ENCODE assay signal across 27 cellular contexts in genomic region chr2:18598848-18599484, GRCh38. TPM values are rescaled to one million over a fixed set of nuclear protein-coding genes. Genes with fewer than 3 reads are reported as not detected.
DNase-seq lines count a peak whose midpoint lies in the region; ATAC-seq, FAIRE-seq and TF ChIP-seq lines count a peak whose summit lies in the region.
"Had no signal": no experiment of that assay in that cellular context is flagged by ENCODE, and none has a peak within 500 bp of the region (broad histone marks: within the 10 kb centered on the region; RNA-seq: fewer than 3 reads in every experiment).

No MANE protein-coding gene starts in this region.

- no TSS peak for BruUV-seq in OCI-LY7 (replicated peaks; lab: Mats Ljungman, UMichigan)

- H3K27ac ChIP-seq in BLaER1 treated with 17β-estradiol and CSF1 and Interleukin-3, amounts not matched to agents 10 nM and 100 nM = peak overlapping the region in 5 of 11 experiments; percentile 3 to 41 (median 33); a peak in 5 of 22 replicates
- H3K27ac ChIP-seq in OCI-LY7 (ENCODE audit: low read depth, low read length, poor library complexity, severe bottlenecking) (no peak overlapping the region), heart left ventricle (peak overlapping the region in 8 of 12 donors; percentile 10 to 53 (median 41)), psoas muscle (peak overlapping the region; percentile 18)
- H3K27ac ChIP-seq: body of pancreas, suprapubic skin had no signal

- 42 to 56% (median 47%) methylated on average over 6 of the region's 6 CpGs for WGBS in heart left ventricle, 4 donors
- 26 to 38% (median 31%) methylated on average over 6 of the region's 6 CpGs for WGBS in psoas muscle, 3 donors

- intact Hi-C loops in OCI-LY7 (cut with micrococcal nuclease; ENCODE audit: unreplicated experiment) (no loop called here), heart left ventricle (cut with DNase I) (no loop called here), psoas muscle (cut with DNase I) (no loop called here)

- no peaks in the 10 kb centered on the region for H3K27me3 ChIP-seq in BLaER1 treated with 17β-estradiol and CSF1 and Interleukin-3, amounts not matched to agents 10 nM and 100 nM
- H3K27me3 ChIP-seq in heart left ventricle (no peaks in the 10 kb centered on the region), psoas muscle (ENCODE audit: insufficient read depth in 3 of 3, low read length in 2 of 3) (no peaks in the 10 kb centered on the region)
- H3K27me3 ChIP-seq: body of pancreas, suprapubic skin had no signal

- H3K4me3 ChIP-seq in BLaER1 treated with 17β-estradiol and CSF1 and Interleukin-3, amounts not matched to agents 10 nM and 100 nM = no peak overlapping the region
- no peak overlapping the region for H3K4me3 ChIP-seq in OCI-LY7 (ENCODE audit: low read depth, low read length, poor library complexity, severe bottlenecking)
- no peak overlapping the region for H3K4me3 ChIP-seq in heart left ventricle
- H3K4me3 ChIP-seq in psoas muscle = no peak overlapping the region
- H3K4me3 ChIP-seq: body of pancreas, smooth muscle cell, suprapubic skin had no signal

- CTCF ChIA-PET in OCI-LY7 (lab: Charles Lee; ENCODE audit: unreplicated experiment) = no interaction called here

- no peaks in the 10 kb centered on the region for H3K36me3 ChIP-seq in BLaER1 treated with 17β-estradiol and CSF1 and Interleukin-3, amounts not matched to agents 10 nM and 100 nM
- no peaks in the 10 kb centered on the region for H3K36me3 ChIP-seq in OCI-LY7 (ENCODE audit: insufficient read depth, low read length)
- no peaks in the 10 kb centered on the region for H3K36me3 ChIP-seq in heart left ventricle
- H3K36me3 ChIP-seq in psoas muscle (ENCODE audit: insufficient read depth in 1 of 2, low read depth in 1 of 2) = no peaks in the 10 kb centered on the region
- H3K36me3 ChIP-seq: suprapubic skin had no signal

- H3K9me3 ChIP-seq in BLaER1 treated with 17β-estradiol and CSF1 and Interleukin-3, amounts not matched to agents 10 nM and 100 nM (replicated peaks in 1 of 11) = peaks cover 6 to 13% (median 11%) of the 10 kb centered on the region in 11 experiments; a peak in 20 of 22 replicates
- H3K9me3 ChIP-seq in OCI-LY7 (ENCODE audit: low read length) = no peaks in the 10 kb centered on the region
- no peaks in the 10 kb centered on the region for H3K9me3 ChIP-seq in heart left ventricle
- H3K9me3 ChIP-seq in psoas muscle = no peaks in the 10 kb centered on the region
- H3K9me3 ChIP-seq: body of pancreas, suprapubic skin had no signal

- H4K20me1 ChIP-seq in BLaER1 treated with 17β-estradiol and CSF1 and Interleukin-3, amounts not matched to agents 10 nM and 100 nM = no peaks in the 10 kb centered on the region
- H4K20me1 ChIP-seq in OCI-LY7 (ENCODE audit: insufficient read depth, low read length) = no peaks in the 10 kb centered on the region

- no peak for TF ChIP-seq POLR2A in heart left ventricle (IDR thresholded peaks at IDR 0.05)

- no peak for FAIRE-seq in RCC 7860 (lab: Jason Lieb, UNC)
- FAIRE-seq: frontal cortex had no signal

- in situ Hi-C loops in GM13977 (cut with MboI; ENCODE audit: low pct_unique_long_range_greater_than_20kb, low sequenced_read_pairs, unreplicated experiment) = no loop called here

- no peak for TF ChIP-seq CTCF in OCI-LY7 (conservative IDR thresholded peaks at IDR 0.05; ENCODE audit: low read length)
- TF ChIP-seq CTCF in heart left ventricle (IDR thresholded peaks at IDR 0.05) = no peak
- TF ChIP-seq CTCF in psoas muscle (IDR thresholded peaks at IDR 0.05) = no peak
- TF ChIP-seq CTCF in GM13977 (IDR thresholded peaks at IDR 0.05; ENCODE audit: extremely low read depth, insufficient read depth, missing control alignments) = no peak

- DNase-seq in OCI-LY7 (ENCODE audit: low spot score) = no peak
- no peak for DNase-seq in heart left ventricle
- DNase-seq in psoas muscle = no peak
- DNase-seq in dermis blood vessel endothelial cell = no peak
- DNase-seq in GM13977 (ENCODE audit: low spot score) = no peak
- no peak for DNase-seq in RCC 7860 (ENCODE audit: low spot score)
- DNase-seq: activated CD8-positive, alpha-beta T cell treated with anti-CD3 and anti-CD28 coated beads, Interleukin-2, amount 10 ng/mL, durations not matched to agents 7 days and 5 days; activated effector memory CD4-positive, alpha-beta T cell treated with anti-CD3 and anti-CD28 coated beads, Interleukin-2, amount 50 U/mL, for 16 hours; activated naive CD8-positive, alpha-beta T cell treated with anti-CD3 and anti-CD28 coated beads, Interleukin-2, amount 10 ng/mL, durations not matched to agents 7 days and 5 days; body of pancreas; CD4-positive, CD25-positive, alpha-beta regulatory T cell; effector CD4-positive, alpha-beta T cell; islet precursor cell; mammary epithelial cell; NCI-H1105 treated with DMSO at 0.1 percent for 48 hours; NCI-H2081 treated with DMSO at 0.1 percent for 48 hours; NCI-H345; PC-3; SIG-M5; stimulated activated CD4-positive, alpha-beta T cell treated with anti-CD3 and anti-CD28 coated beads, Interleukin-2, amount 100 ng/mL, for 24 hours had no signal

- H3K9ac ChIP-seq in BLaER1 treated with 17β-estradiol and CSF1 and Interleukin-3, amounts not matched to agents 10 nM and 100 nM = no peak overlapping the region

- ATAC-seq in heart left ventricle (peak; percentile 29 to 61 (median 44)), psoas muscle (no peak)
- ATAC-seq: activated CD8-positive, alpha-beta T cell treated with anti-CD3 and anti-CD28 coated beads, Interleukin-2, amount 10 ng/mL, durations not matched to agents 7 days and 5 days; body of pancreas; PC-3 had no signal

- no peaks in the 10 kb centered on the region for H3K79me2 ChIP-seq in OCI-LY7 (ENCODE audit: insufficient read depth, low read depth, low read length)

- 0 out of 2 replicates have a peak overlapping the region, but pooled peaks have one; percentile 15 for H2AFZ ChIP-seq in OCI-LY7 (ENCODE audit: low read length)

- H3K4me1 ChIP-seq in BLaER1 treated with 17β-estradiol and CSF1 and Interleukin-3, amounts not matched to agents 10 nM and 100 nM = peaks cover 29 to 37% (median 35%) of the 10 kb centered on the region in 10 experiments
- H3K4me1 ChIP-seq in OCI-LY7 (ENCODE audit: insufficient read depth, low read length, poor library complexity, severe bottlenecking) (peaks cover 26% of the 10 kb centered on the region), heart left ventricle (peaks cover 0 to 37% (median 9%) of the 10 kb centered on the region in 12 donors), psoas muscle (no peaks in the 10 kb centered on the region)

- POLR2A ChIA-PET in OCI-LY7 (lab: Charles Lee) = interaction anchor here (0.6 to 1.6 kb wide), 5 partner anchors 12 to 911 kb away, joined by 3 to 6 read pairs (median 4); partner anchors contain the start of gene RDH14

- no peaks in the 10 kb centered on the region for H3K9me2 ChIP-seq in OCI-LY7 (ENCODE audit: insufficient read depth, low read length)

- H3K4me2 ChIP-seq in BLaER1 treated with 17β-estradiol and CSF1 and Interleukin-3, amounts not matched to agents 10 nM and 100 nM = peak overlapping the region; percentile 47 to 77 (median 68)
- 0 out of 2 replicates have a peak overlapping the region, but pooled peaks have one; percentile 22 for H3K4me2 ChIP-seq in OCI-LY7 (ENCODE audit: low read length)
- H3K4me2 ChIP-seq: smooth muscle cell had no signal

RNA-seq across cellular contexts. Expression of gene NT5C1B, which starts 9.6 kb away (rescaled TPM):
- not detected in 2 replicates for total RNA-seq in OCI-LY7 (2014; rRNA removed; shearing (Covaris generic))
- not detected in 2 replicates for total RNA-seq in OCI-LY7 (2022)
- total RNA-seq in heart left ventricle = not detected
- polyA plus RNA-seq in heart left ventricle = not detected
- not detected for total RNA-seq in psoas muscle
- not detected for polyA plus RNA-seq in psoas muscle
- total RNA-seq in dermis blood vessel endothelial cell = not detected in 2 replicates
- total RNA-seq: activated CD8-positive, alpha-beta T cell treated with anti-CD3 and anti-CD28 coated beads, Interleukin-2, amount 10 ng/mL, durations not matched to agents 7 days and 5 days; activated naive CD8-positive, alpha-beta T cell treated with anti-CD3 and anti-CD28 coated beads, Interleukin-2, amount 10 ng/mL, durations not matched to agents 7 days and 5 days; body of pancreas; CD4-positive, CD25-positive, alpha-beta regulatory T cell; epithelial cell of proximal tubule; frontal cortex; HFFc6; PC-3; progenitor cell of endocrine pancreas; smooth muscle cell; suprapubic skin had no signal
- polyA plus RNA-seq: mammary epithelial cell, smooth muscle cell had no signal

RNA-seq across cellular contexts. Expression of gene RDH14, which starts 38.5 kb away (rescaled TPM):
- total RNA-seq in OCI-LY7 (2014; rRNA removed; shearing (Covaris generic)) = 25.2 and 27.5 TPM in 2 replicates
- total RNA-seq in OCI-LY7 (2022) = 20.6 and 24.0 TPM in 2 replicates
- 10 to 100 TPM; 40.0 to 70.7 (median 49.0) TPM for total RNA-seq in heart left ventricle
- 10 to 100 TPM; 33.9 to 41.0 TPM for polyA plus RNA-seq in heart left ventricle
- 10 to 100 TPM; 25.2 to 35.0 (median 28.2) TPM for total RNA-seq in psoas muscle
- 10 to 100 TPM; 23.9 to 42.6 (median 24.4) TPM for polyA plus RNA-seq in psoas muscle
- total RNA-seq in dermis blood vessel endothelial cell = 25.1 and 32.0 TPM in 2 replicates

Comparison
In these comparisons a context has a peak if more than half of its experiments do, and no peak if none do; other contexts are left out.
1. ATAC-seq: peak in heart left ventricle (4 of 4); none in psoas muscle (0 of 4).